Comparison of ENCODE assay signal across 8 cellular contexts in the genomic region with DNA sequence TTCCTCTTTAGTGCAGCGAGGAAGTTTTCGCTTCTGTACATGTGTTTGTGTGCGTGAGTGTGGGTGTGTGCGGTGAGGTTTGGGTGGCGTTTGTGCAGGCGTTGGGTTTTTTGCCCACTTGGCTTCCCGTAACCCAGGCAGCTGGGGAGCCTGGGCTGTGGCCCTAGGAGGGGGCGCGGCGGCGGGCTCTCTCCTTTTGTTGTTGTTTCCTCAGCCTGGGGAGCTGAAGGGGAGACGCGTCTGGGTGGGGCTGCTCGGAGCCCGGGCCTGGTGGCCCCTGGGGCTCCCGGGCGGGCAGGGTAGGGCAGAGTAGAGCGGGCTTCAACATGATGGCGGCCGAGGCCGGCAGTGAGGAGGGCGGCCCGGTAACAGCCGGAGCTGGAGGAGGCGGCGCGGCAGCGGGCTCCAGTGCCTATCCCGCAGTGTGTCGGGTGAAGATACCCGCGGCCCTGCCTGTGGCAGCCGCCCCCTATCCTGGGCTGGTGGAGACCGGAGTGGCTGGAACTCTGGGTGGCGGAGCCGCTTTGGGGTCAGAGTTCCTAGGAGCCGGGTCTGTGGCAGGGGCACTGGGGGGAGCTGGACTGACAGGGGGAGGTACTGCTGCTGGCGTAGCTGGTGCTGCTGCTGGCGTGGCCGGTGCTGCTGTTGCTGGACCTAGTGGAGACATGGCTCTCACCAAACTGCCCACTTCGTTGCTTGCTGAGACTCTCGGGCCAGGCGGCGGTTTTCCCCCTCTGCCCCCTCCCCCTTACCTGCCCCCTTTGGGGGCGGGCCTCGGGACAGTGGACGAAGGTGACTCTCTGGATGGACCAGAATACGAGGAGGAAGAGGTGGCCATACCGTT. TPM values are rescaled to one million over a fixed set of nuclear protein-coding genes. Genes with fewer than 3 reads are reported as not detected.
DNase-seq lines count a peak whose midpoint lies in the region; ATAC-seq, FAIRE-seq and TF ChIP-seq lines count a peak whose summit lies in the region.

No MANE protein-coding gene starts in this region.

- H3K4me3 ChIP-seq in HepG2 (replicated peaks in 1 of 3; ENCODE audit: insufficient read depth in 1 of 3, low read depth in 2 of 3, low read length in 3 of 3): peak overlapping the region; percentile 90 to 98 (median 96)

- peaks cover 27% of the 10 kb centered on the region for H3K4me1 ChIP-seq in HepG2 (ENCODE audit: insufficient read depth, low read length)

- POLR2A ChIA-PET in HepG2 (lab: Yijun Ruan, JAX): interaction anchor here (0.6 to 2.3 kb wide), 8 partner anchors 16 to 151 kb away, joined by 3 to 17 read pairs (median 4); a partner anchor contains a TSS

- no peak; the same call in 1 of the 2 replicates for TF ChIP-seq RAD21 in HepG2 (CRISPR knock-in tag; IDR thresholded peaks at IDR 0.05)

- 0 out of 2 replicates have a peak, but pooled peaks have one; percentile 13 for TF ChIP-seq CTCF in HepG2 (CRISPR knock-in tag; IDR thresholded peaks at IDR 0.05)

- H3K27ac ChIP-seq in HepG2 (ENCODE audit: extremely low read length, insufficient read depth, low read length): peak overlapping the region; percentile 88

- intact Hi-C loops in HepG2 (cut with micrococcal nuclease; ENCODE audit: unreplicated experiment): loop anchor here (5.0 kb wide), 2 partner anchors 119 to 144 kb away; a partner anchor contains a TSS

- TF ChIP-seq POLR2A in HepG2 (IDR thresholded peaks at IDR 0.05; ENCODE audit: insufficient read depth in 1 of 2, low read depth in 2 of 2, low read length in 2 of 2): peak in 1 of 2 experiments; percentile 76; a peak in 2 of 4 replicates

- H3K4me2 ChIP-seq in HepG2 (ENCODE audit: low read depth, low read length): peak overlapping the region; percentile 86

- peak overlapping the region; percentile 78 for H2AFZ ChIP-seq in HepG2 (ENCODE audit: low read length)

- CTCF ChIA-PET in HepG2 (lab: Yijun Ruan, JAX; ENCODE audit: low intra/inter-chr PET ratio, low total read pairs): no interaction called here

- no peak for FAIRE-seq in HepG2 (lab: Jason Lieb, UNC)

- H3K79me2 ChIP-seq in HepG2 (ENCODE audit: insufficient read depth, low read length): peaks cover 37% of the 10 kb centered on the region

- TF ChIP-seq EP300 in HepG2 (IDR thresholded peaks at IDR 0.05; ENCODE audit: low read depth in 2 of 2, low read length in 2 of 2) (no peak), HepG2 (CRISPR knock-in tag; IDR thresholded peaks at IDR 0.05; ENCODE audit: borderline replicate concordance) (no peak)

- no peaks in the 10 kb centered on the region for H3K36me3 ChIP-seq in HepG2 (replicated peaks in 1 of 2; ENCODE audit: control insufficient read depth in 1 of 2, insufficient read depth in 2 of 2, low read length in 2 of 2)

- in situ Hi-C loops in HepG2 (cut with HindIII; ENCODE audit: extremely low pct_ligation_motif_present, low pct_unique_long_range_greater_than_20kb): no loop called here

- no peaks in the 10 kb centered on the region; a peak in 1 of 5 replicates for H3K27me3 ChIP-seq in HepG2 (ENCODE audit: control insufficient read depth in 1 of 2, insufficient read depth in 2 of 2, low read length in 2 of 2)

- peak; percentile 61 for ATAC-seq in HG02642 (IDR thresholded peaks at IDR 0.05; ENCODE audit: poor library complexity, unreplicated experiment)
- ATAC-seq in HepG2: peak; percentile 84

- no peaks in the 10 kb centered on the region for H3K9me3 ChIP-seq in HepG2 (ENCODE audit: low read length)

- H4K20me1 ChIP-seq in HepG2 (ENCODE audit: insufficient read depth, low read length): no peaks in the 10 kb centered on the region

- 0% methylated on average over 5 of the region's 49 CpGs for WGBS in HepG2 (ENCODE audit: low lambda C conversion rate)

- BruUV-seq in HepG2 (replicated peaks; lab: Mats Ljungman, UMichigan): no TSS peak

- peak; percentile 32 for DNase-seq in NCI-H2196 (lab: John Stamatoyannopoulos, UW; ENCODE audit: unreplicated experiment)
- no peak for DNase-seq in NCI-H2196 treated with DMSO at 0.1 percent for 48 hours (lab: John Stamatoyannopoulos, UW; ENCODE audit: unreplicated experiment)
- peak; percentile 59 for DNase-seq in NCI-H2029 (lab: John Stamatoyannopoulos, UW)
- DNase-seq in activated CD4-positive, alpha-beta T cell treated with anti-CD3 and anti-CD28 coated beads, Interleukin-2, amount 50 U/mL, for 24 hours (ENCODE audit: low read depth in 1 of 2, low spot score in 1 of 2): peak; percentile 61 to 66
- peak; percentile 80 for DNase-seq in dermis blood vessel endothelial cell
- DNase-seq in HepG2 (ENCODE audit: low spot score): peak; percentile 30
- peak; percentile 67 for DNase-seq in stimulated activated CD4-positive, alpha-beta T cell treated with anti-CD3 and anti-CD28 coated beads, Interleukin-2, amount 100 ng/mL, for 4 hours (ENCODE audit: low read depth)

- H3K9ac ChIP-seq in HepG2 (ENCODE audit: insufficient read depth, low read depth, low read length): peak overlapping the region; percentile 81

TF ChIP-seq in HepG2, 621 proteins besides CTCF, POLR2A, EP300 and RAD21 (continues in another document):
- no peak for TF ChIP-seq CREM (IDR thresholded peaks at IDR 0.05)
- TF ChIP-seq CREM (CRISPR knock-in tag; IDR thresholded peaks at IDR 0.05): no peak
- TF ChIP-seq, protein P1, sequence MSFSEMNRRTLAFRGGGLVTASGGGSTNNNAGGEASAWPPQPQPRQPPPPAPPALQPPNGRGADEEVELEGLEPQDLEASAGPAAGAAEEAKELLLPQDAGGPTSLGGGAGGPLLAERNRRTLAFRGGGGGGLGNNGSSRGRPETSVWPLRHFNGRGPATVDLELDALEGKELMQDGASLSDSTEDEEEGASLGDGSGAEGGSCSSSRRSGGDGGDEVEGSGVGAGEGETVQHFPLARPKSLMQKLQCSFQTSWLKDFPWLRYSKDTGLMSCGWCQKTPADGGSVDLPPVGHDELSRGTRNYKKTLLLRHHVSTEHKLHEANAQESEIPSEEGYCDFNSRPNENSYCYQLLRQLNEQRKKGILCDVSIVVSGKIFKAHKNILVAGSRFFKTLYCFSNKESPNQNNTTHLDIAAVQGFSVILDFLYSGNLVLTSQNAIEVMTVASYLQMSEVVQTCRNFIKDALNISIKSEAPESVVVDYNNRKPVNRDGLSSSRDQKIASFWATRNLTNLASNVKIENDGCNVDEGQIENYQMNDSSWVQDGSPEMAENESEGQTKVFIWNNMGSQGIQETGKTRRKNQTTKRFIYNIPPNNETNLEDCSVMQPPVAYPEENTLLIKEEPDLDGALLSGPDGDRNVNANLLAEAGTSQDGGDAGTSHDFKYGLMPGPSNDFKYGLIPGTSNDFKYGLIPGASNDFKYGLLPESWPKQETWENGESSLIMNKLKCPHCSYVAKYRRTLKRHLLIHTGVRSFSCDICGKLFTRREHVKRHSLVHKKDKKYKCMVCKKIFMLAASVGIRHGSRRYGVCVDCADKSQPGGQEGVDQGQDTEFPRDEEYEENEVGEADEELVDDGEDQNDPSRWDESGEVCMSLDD (CRISPR knock-in tag; IDR thresholded peaks at IDR 0.05; ENCODE audit: borderline replicate concordance): no peak
- TF ChIP-seq PLRG1 (conservative IDR thresholded peaks at IDR 0.05): no peak
- TF ChIP-seq, protein P2, sequence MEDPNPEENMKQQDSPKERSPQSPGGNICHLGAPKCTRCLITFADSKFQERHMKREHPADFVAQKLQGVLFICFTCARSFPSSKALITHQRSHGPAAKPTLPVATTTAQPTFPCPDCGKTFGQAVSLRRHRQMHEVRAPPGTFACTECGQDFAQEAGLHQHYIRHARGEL (CRISPR knock-in tag; IDR thresholded peaks at IDR 0.05): no peak
- TF ChIP-seq JUND (CRISPR knock-in tag; IDR thresholded peaks at IDR 0.05): no peak
- TF ChIP-seq SP140L (CRISPR knock-in tag; IDR thresholded peaks at IDR 0.05; ENCODE audit: borderline replicate concordance): no peak
- peak; percentile 40 for TF ChIP-seq KAT8 (CRISPR knock-in tag; IDR thresholded peaks at IDR 0.05)
- no peak for TF ChIP-seq TCF7L2 (IDR thresholded peaks at IDR 0.05; ENCODE audit: low read depth, low read length)
- TF ChIP-seq, protein P3, sequence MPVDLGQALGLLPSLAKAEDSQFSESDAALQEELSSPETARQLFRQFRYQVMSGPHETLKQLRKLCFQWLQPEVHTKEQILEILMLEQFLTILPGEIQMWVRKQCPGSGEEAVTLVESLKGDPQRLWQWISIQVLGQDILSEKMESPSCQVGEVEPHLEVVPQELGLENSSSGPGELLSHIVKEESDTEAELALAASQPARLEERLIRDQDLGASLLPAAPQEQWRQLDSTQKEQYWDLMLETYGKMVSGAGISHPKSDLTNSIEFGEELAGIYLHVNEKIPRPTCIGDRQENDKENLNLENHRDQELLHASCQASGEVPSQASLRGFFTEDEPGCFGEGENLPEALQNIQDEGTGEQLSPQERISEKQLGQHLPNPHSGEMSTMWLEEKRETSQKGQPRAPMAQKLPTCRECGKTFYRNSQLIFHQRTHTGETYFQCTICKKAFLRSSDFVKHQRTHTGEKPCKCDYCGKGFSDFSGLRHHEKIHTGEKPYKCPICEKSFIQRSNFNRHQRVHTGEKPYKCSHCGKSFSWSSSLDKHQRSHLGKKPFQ (CRISPR knock-in tag; IDR thresholded peaks at IDR 0.05; ENCODE audit: insufficient replicate concordance): peak; percentile 53
- TF ChIP-seq ZNF20 (CRISPR knock-in tag; IDR thresholded peaks at IDR 0.05): no peak

RNA-seq across cellular contexts. Expression of a gene that starts 0.7 kb away (rescaled TPM):
- 44.1 and 75.4 TPM in 2 replicates for total RNA-seq in dermis blood vessel endothelial cell
- total RNA-seq in HepG2 (2016; rRNA removed; fragmentation: Illumina TruSeq; extraction: Trizol): 19.5 and 23.4 TPM in 2 replicates
- 4.1 and 4.5 TPM in 2 replicates for total RNA-seq in HepG2 (2016; cell fraction: cytosol; rRNA removed; fragmentation: Illumina TruSeq; extraction: Trizol; ENCODE audit: low read depth)
- 19.3 and 22.1 TPM in 2 replicates for total RNA-seq in HepG2 (2016; cell fraction: insoluble cytoplasmic fraction; rRNA removed; fragmentation: Illumina TruSeq; extraction: Trizol)
- 6.9 and 8.2 TPM in 2 replicates for total RNA-seq in HepG2 (2016; cell fraction: membrane; rRNA removed; fragmentation: Illumina TruSeq; extraction: Trizol)
- total RNA-seq in HepG2 (2016; cell fraction: nucleus; rRNA removed; fragmentation: Illumina TruSeq; extraction: Trizol): 22.0 and 22.2 TPM in 2 replicates
- polyA plus RNA-seq in HepG2 (2011; rRNA removed): 17.7 and 20.5 TPM in 2 replicates
- 8.3 and 12.5 TPM in 2 replicates for polyA plus RNA-seq in HepG2 (2011; cell fraction: cytosol; rRNA removed)
- 16.9 and 18.3 TPM in 2 replicates for polyA plus RNA-seq in HepG2 (2011; cell fraction: nucleus; rRNA removed)
- polyA plus RNA-seq in HepG2 (2012): 13.9 and 17.0 TPM in 2 replicates
- 0.42 and 0.60 TPM in 2 replicates for polyA plus RNA-seq in HepG2 (2016; cell fraction: cytosol; fragmentation: Illumina TruSeq; extraction: Trizol; ENCODE audit: low read depth)
- polyA plus RNA-seq in HepG2 (2016; cell fraction: insoluble cytoplasmic fraction; fragmentation: Illumina TruSeq; extraction: Trizol; ENCODE audit: low read depth): 17.7 and 18.8 TPM in 2 replicates
- 2.2 and 2.5 TPM in 2 replicates for polyA plus RNA-seq in HepG2 (2016; cell fraction: membrane; fragmentation: Illumina TruSeq; extraction: Trizol; ENCODE audit: low read depth)
- 18.8 and 21.9 TPM in 2 replicates for polyA plus RNA-seq in HepG2 (2016; cell fraction: nucleus; fragmentation: Illumina TruSeq; extraction: Trizol; ENCODE audit: insufficient read depth, low read depth)
- 9.7 and 11.4 TPM in 2 replicates for polyA minus RNA-seq in HepG2 (2011; rRNA and poly(A)+ RNA removed; ENCODE audit: low replicate concordance)
- 11.5 and 12.7 TPM in 2 replicates for polyA minus RNA-seq in HepG2 (2011; cell fraction: cytosol; rRNA and poly(A)+ RNA removed)
- 45.9 and 50.9 TPM in 2 replicates for polyA minus RNA-seq in HepG2 (2011; cell fraction: nucleus; rRNA and poly(A)+ RNA removed)
